6 cellular contexts compared by ENCODE assay signal in the genomic region with DNA sequence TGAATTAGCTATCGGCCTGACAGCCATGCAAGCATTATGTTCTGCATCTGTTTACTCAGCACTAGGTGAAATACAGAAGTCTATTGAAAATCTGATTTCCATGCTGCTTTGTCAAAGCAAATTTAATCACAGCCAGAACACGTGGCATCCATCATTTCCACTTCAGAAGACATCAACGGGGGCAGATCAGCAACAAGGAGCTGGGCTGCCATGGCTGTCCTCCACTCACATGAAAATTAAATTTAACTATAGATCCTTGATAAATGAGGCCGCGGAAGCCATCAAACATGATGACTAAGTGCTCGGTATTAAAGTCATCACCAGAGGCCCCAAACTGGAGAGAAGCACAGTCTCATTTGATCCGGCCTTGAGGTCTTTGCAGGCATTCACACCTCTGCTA.
"Had no signal": no experiment of that assay in that cellular context is flagged by ENCODE, and none has a peak within 500 bp of the region (broad histone marks: within the 10 kb centered on the region; RNA-seq: fewer than 3 reads in every experiment).

No MANE protein-coding gene starts in this region.

- DNase-seq: GM23248, GOT3, H7, HFFc6 had no signal

- H3K9me3 ChIP-seq: HAP-1 had no signal

- H3K36me3 ChIP-seq: HAP-1 had no signal

- H2AFZ ChIP-seq: GM23248 had no signal

- H3K4me1 ChIP-seq: HAP-1 had no signal

- H3K27ac ChIP-seq: GM23248, HL-60 had no signal

- H3K9ac ChIP-seq: GM23248 had no signal

- H3K4me3 ChIP-seq: GM23248, HAP-1 had no signal
